14 cellular contexts compared by ENCODE assay signal in genomic region chr2:88503359-88503662, GRCh38. TPM values are rescaled to one million over a fixed set of nuclear protein-coding genes. Genes with fewer than 3 reads are reported as not detected.
DNase-seq lines count a peak whose midpoint lies in the region; ATAC-seq and TF ChIP-seq lines count a peak whose summit lies in the region.
"Not testable (repeated sequence)": the region's sequence is repeated elsewhere in the genome, so short reads cannot be mapped to it uniquely, and the experiment has no call there.
"Had no signal": no experiment of that assay in that cellular context is flagged by ENCODE, and none has a peak within 500 bp of the region (broad histone marks: within the 10 kb centered on the region; RNA-seq: fewer than 3 reads in every experiment).

No MANE protein-coding gene starts in this region.

- CTCF ChIA-PET in SK-N-SH (lab: Yijun Ruan, JAX) (interaction anchor here (1.3 to 1.4 kb wide), 2 partner anchors 49 to 343 kb away, joined by 4 read pairs; no protein-coding TSS in a partner anchor), WTC11 (lab: Charles Lee) (interaction anchor here (0.9 to 1.3 kb wide), 6 partner anchors 47 to 312 kb away, joined by 3 to 4 read pairs (median 3); no protein-coding TSS in a partner anchor)

- peaks cover 24% of the 10 kb centered on the region for H3K9me3 Mint-ChIP-seq in WTC11
- H3K9me3 Mint-ChIP-seq in glutamatergic neuron (ENCODE audit: unreplicated experiment), result not testable (repeated sequence)

- TF ChIP-seq CTCF in SK-N-SH (IDR thresholded peaks at IDR 0.05); WTC11 (IDR thresholded peaks at IDR 0.05); glutamatergic neuron (IDR thresholded peaks at IDR 0.05; ENCODE audit: partially characterized antibody, unreplicated experiment): not testable (repeated sequence)

- ATAC-seq in WTC11, result peak; percentile 61

- H3K27me3 Mint-ChIP-seq in WTC11 (ENCODE audit: low read depth), result peaks cover 15% of the 10 kb centered on the region
- H3K27me3 Mint-ChIP-seq in glutamatergic neuron (ENCODE audit: unreplicated experiment), result not testable (repeated sequence)

- H3K4me3 ChIP-seq in H7 (ENCODE audit: insufficient read depth, low read depth, low read length) (peak overlapping the region; percentile 29; the same call in 1 of the 2 replicates), HUES6 (ENCODE audit: low read depth, low read length) (peak overlapping the region; percentile 26; the same call in 1 of the 2 replicates), SK-N-SH (ENCODE audit: low read depth in 2 of 2, low read length in 1 of 2) (peak overlapping the region in 1 of 2 experiments; percentile 42; a peak in 2 of 4 replicates), iPS-15b (ENCODE audit: low read depth, low read length) (peak overlapping the region; percentile 31)

- H3K4me2 ChIP-seq in SK-N-SH, result not testable (repeated sequence)

- not testable (repeated sequence) for H3K9me2 ChIP-seq in SK-N-SH

- H3K4me1 ChIP-seq in ES-I3 (ENCODE audit: insufficient read depth, low read length); HUES6 (ENCODE audit: control insufficient read depth, insufficient read depth, low read length); SK-N-SH (ENCODE audit: control insufficient read depth in 1 of 2, insufficient read depth in 2 of 2, low read depth in 1 of 2, low read length in 1 of 2); iPS-15b (ENCODE audit: control insufficient read depth, insufficient read depth, low read length): not testable (repeated sequence)

- H3K9me3 ChIP-seq in ES-I3 (ENCODE audit: control insufficient read depth, insufficient read depth, low read length); SK-N-SH; iPS-15b (ENCODE audit: control insufficient read depth, insufficient read depth, low read length): not testable (repeated sequence)
- H3K9me3 ChIP-seq in HUES6 (ENCODE audit: control insufficient read depth, insufficient read depth, low read depth, low read length), result peaks cover 15% of the 10 kb centered on the region

- peak overlapping the region; percentile 45; the same call in 1 of the 2 replicates for H3K9ac ChIP-seq in ES-I3 (ENCODE audit: low read depth, low read length)
- H3K9ac ChIP-seq in HUES6 (ENCODE audit: low read length); SK-N-SH; iPS-15b (ENCODE audit: low read depth, low read length): not testable (repeated sequence)

- POLR2A ChIA-PET in SK-N-SH (lab: Yijun Ruan, JAX), result not testable (repeated sequence)
- POLR2A ChIA-PET in WTC11 (lab: Charles Lee), result interaction anchor here (0.6 kb wide), 2 partner anchors 81 to 123 kb away, joined by 3 to 6 read pairs; no protein-coding TSS in a partner anchor

- H3K27me3 ChIP-seq in H7 (ENCODE audit: control insufficient read depth, insufficient read depth, low read length); HUES6 (ENCODE audit: control insufficient read depth, insufficient read depth, low read length); SK-N-SH (ENCODE audit: insufficient read depth); iPS-15b (ENCODE audit: control insufficient read depth, insufficient read depth, low read length): not testable (repeated sequence)

- not testable (repeated sequence) for H2AFZ ChIP-seq in SK-N-SH (ENCODE audit: low read depth)

- not testable (repeated sequence) for TF ChIP-seq EP300 in SK-N-SH (IDR thresholded peaks at IDR 0.05; ENCODE audit: borderline replicate concordance in 1 of 2, low read depth in 1 of 2, low read length in 1 of 2)

- H3K36me3 Mint-ChIP-seq in WTC11; glutamatergic neuron (ENCODE audit: unreplicated experiment): not testable (repeated sequence)

- TF ChIP-seq RAD21 in SK-N-SH (IDR thresholded peaks at IDR 0.05; ENCODE audit: low read length), result not testable (repeated sequence)

- WGBS in SK-N-SH (ENCODE audit: low lambda C conversion rate), result 0% methylated on average over 1 of the region's 19 CpGs

- H4K20me1 ChIP-seq in SK-N-SH (ENCODE audit: insufficient read depth), result not testable (repeated sequence)

- H3F3A ChIP-seq in SK-N-SH (replicated peaks; ENCODE audit: insufficient read depth), result not testable (repeated sequence)

- not testable (repeated sequence) for H3K27ac Mint-ChIP-seq in WTC11; glutamatergic neuron (ENCODE audit: unreplicated experiment)

- not testable (repeated sequence) for H3K36me3 ChIP-seq in ES-I3 (ENCODE audit: insufficient read depth, low read length); H7 (replicated peaks; ENCODE audit: control insufficient read depth, insufficient read depth, low read length); HUES6 (ENCODE audit: control insufficient read depth, insufficient read depth, low read length); SK-N-SH (replicated peaks in 1 of 2; ENCODE audit: control insufficient read depth in 1 of 2, insufficient read depth in 2 of 2, low read length in 1 of 2); iPS-15b (ENCODE audit: control insufficient read depth, insufficient read depth, low read length)

- DNase-seq in H7, result not testable (repeated sequence)
- DNase-seq in SK-N-SH (peak; percentile 77), WTC11 (ENCODE audit: low spot score) (peak; percentile 33), glutamatergic neuron (peak; percentile 22)

- H3K27ac ChIP-seq in HUES6 (ENCODE audit: low read depth, low read length); SK-N-SH (ENCODE audit: low read depth in 2 of 2, low read length in 1 of 2): not testable (repeated sequence)

- not testable (repeated sequence) for H3K4me1 Mint-ChIP-seq in WTC11; glutamatergic neuron (ENCODE audit: low read depth, unreplicated experiment)

- peak overlapping the region; percentile 32 for H3K4me3 Mint-ChIP-seq in WTC11
- H3K4me3 Mint-ChIP-seq in glutamatergic neuron (ENCODE audit: unreplicated experiment), result not testable (repeated sequence)

- H3K79me2 ChIP-seq in SK-N-SH (ENCODE audit: insufficient read depth), result not testable (repeated sequence)

RNA-seq across cellular contexts. Expression of gene FOXI3, which starts 50.8 kb away (rescaled TPM):
- 1.7 and 2.7 TPM in 2 replicates for total RNA-seq in H7 (2014; rRNA removed; shearing (Covaris generic))
- 0.02 TPM in 1 of 2 replicates, not detected in the other for polyA plus RNA-seq in SK-N-SH (2012; rRNA removed)
- polyA plus RNA-seq in SK-N-SH (2012; cell fraction: cytosol; rRNA removed), result 0.03 TPM in 1 of 2 replicates, not detected in the other
- not detected in 2 replicates for polyA plus RNA-seq in SK-N-SH (2012; cell fraction: nucleus; rRNA removed)
- 13.4 to 14.0 TPM (median 13.5 TPM) in 3 replicates for total RNA-seq in WTC11 (2021)
- 0.34 TPM for total RNA-seq in glutamatergic neuron (ENCODE audit: unreplicated experiment)
- total RNA-seq: CD4-positive, alpha-beta memory T cell; CD4-positive, CD25-positive, alpha-beta regulatory T cell; CD8-positive, alpha-beta memory T cell; G401; GM12878 had no signal
- polyA plus RNA-seq: AG04450; CD14-positive monocyte; CD4-positive, alpha-beta memory T cell; CD4-positive, CD25-positive, alpha-beta regulatory T cell; CD8-positive, alpha-beta memory T cell; GM12878 had no signal
